9 cellular contexts compared by ENCODE assay signal in the genomic region with DNA sequence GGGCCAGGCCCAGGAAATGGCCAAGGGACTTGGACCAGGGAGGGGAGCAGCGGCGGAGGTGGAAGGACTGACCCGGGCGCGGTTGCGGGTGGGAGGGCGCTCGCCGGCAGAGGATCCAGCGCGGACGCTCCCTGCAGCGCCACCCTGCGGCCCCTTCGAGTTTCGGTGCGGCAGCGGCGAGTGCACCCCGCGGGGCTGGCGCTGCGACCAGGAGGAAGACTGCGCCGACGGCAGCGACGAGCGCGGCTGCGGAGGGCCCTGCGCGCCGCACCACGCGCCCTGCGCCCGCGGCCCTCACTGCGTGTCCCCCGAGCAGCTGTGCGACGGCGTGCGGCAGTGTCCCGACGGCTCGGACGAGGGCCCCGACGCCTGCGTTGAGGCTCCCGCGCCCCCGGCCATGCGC. TPM values are rescaled to one million over a fixed set of nuclear protein-coding genes. Genes with fewer than 3 reads are reported as not detected.
DNase-seq lines count a peak whose midpoint lies in the region; ATAC-seq, FAIRE-seq and TF ChIP-seq lines count a peak whose summit lies in the region.
"Had no signal": no experiment of that assay in that cellular context is flagged by ENCODE, and none has a peak within 500 bp of the region (broad histone marks: within the 10 kb centered on the region; RNA-seq: fewer than 3 reads in every experiment).

No MANE protein-coding gene starts in this region.

- peak overlapping the region; percentile 46 to 74 for H3K4me3 Mint-ChIP-seq in H9
- H3K4me3 Mint-ChIP-seq: activated B cell treated with CpG ODN at 0.5 μM for 24 hours had no signal

- in situ Hi-C loops in astrocyte of the cerebellum (cut with HindIII; ENCODE audit: low sequenced_read_pairs): no loop called here

- no peak overlapping the region for H2BK5ac ChIP-seq in H9 (ENCODE audit: insufficient read length, low read length)

- H3T11ph ChIP-seq in H9 (ENCODE audit: low read length): no peak overlapping the region

- H3K27ac Mint-ChIP-seq in H9: no peak overlapping the region
- H3K27ac Mint-ChIP-seq: activated B cell treated with CpG ODN at 0.5 μM for 24 hours had no signal

- H3K27ac ChIP-seq in A549 (no peak overlapping the region), H9 (ENCODE audit: insufficient read length, low read depth, low read length) (no peak overlapping the region), tibial nerve (no peak overlapping the region)

- H3K9me3 ChIP-seq in A549 (no peaks in the 10 kb centered on the region), H9 (ENCODE audit: control insufficient read depth, low read depth, low read length) (no peaks in the 10 kb centered on the region), tibial nerve (no peaks in the 10 kb centered on the region)

- H2BK12ac ChIP-seq in H9 (ENCODE audit: insufficient read length, low read depth, low read length): no peak overlapping the region

- H3K18ac ChIP-seq in H9 (ENCODE audit: insufficient read length, low read depth, low read length): no peak overlapping the region

- no peaks in the 10 kb centered on the region for H3K23me2 ChIP-seq in H9 (ENCODE audit: insufficient read length, low read depth, low read length, poor library complexity, severe bottlenecking)

- H2AFZ ChIP-seq in H9 (ENCODE audit: low read length): no peak overlapping the region

- TF ChIP-seq RAD21 in A549 (conservative IDR thresholded peaks at IDR 0.05 in 1 of 2, IDR thresholded peaks at IDR 0.05 in 1 of 2): no peak

- H3K23ac ChIP-seq in H9 (ENCODE audit: insufficient read length, low read depth, low read length): no peak overlapping the region

- no peak overlapping the region for H2BK15ac ChIP-seq in H9 (ENCODE audit: low read depth, low read length)

- CTCF ChIA-PET in A549 (lab: Yijun Ruan, JAX): interaction anchor here (0.8 to 1.8 kb wide), 5 partner anchors 9 to 21 kb away, joined by 3 to 9 read pairs (median 5); no protein-coding TSS in a partner anchor

- no peak overlapping the region for H2BK120ac ChIP-seq in H9 (ENCODE audit: low read depth, low read length, poor library complexity, severe bottlenecking)

- H3K4me2 ChIP-seq in A549 (peak overlapping the region; percentile 40; the same call in 1 of the 3 replicates), H9 (ENCODE audit: insufficient read depth, insufficient read length, low read length) (peak overlapping the region; percentile 21)

- H2BK20ac ChIP-seq in H9 (ENCODE audit: low read depth, low read length, poor library complexity, severe bottlenecking): no peak overlapping the region

- peaks cover 87% of the 10 kb centered on the region for H3K27me3 Mint-ChIP-seq in H9 (ENCODE audit: low read depth)

- no peak overlapping the region for H4K91ac ChIP-seq in H9 (ENCODE audit: insufficient read length, low read depth, low read length)

- no peak overlapping the region for H4K5ac ChIP-seq in H9 (ENCODE audit: insufficient read length, low read depth, low read length)

- peaks cover 0 to 14% of the 10 kb centered on the region in 2 experiments; a peak in 2 of 4 replicates for H3K4me1 Mint-ChIP-seq in H9

- H4K8ac ChIP-seq in H9 (replicated peaks; ENCODE audit: insufficient read length, low read depth, low read length): no peak overlapping the region

- H3K36me3 Mint-ChIP-seq in H9 (ENCODE audit: insufficient read depth in 1 of 3, low read depth in 3 of 3): no peaks in the 10 kb centered on the region

- no peaks in the 10 kb centered on the region for H3K79me2 ChIP-seq in H9 (ENCODE audit: insufficient read depth, low read length)

- H3K4me3 ChIP-seq in A549 (no peak overlapping the region), astrocyte of the cerebellum (ENCODE audit: low read depth, low read length) (no peak overlapping the region), tibial nerve (no peak overlapping the region)

- no peak overlapping the region for H2AK5ac ChIP-seq in H9 (ENCODE audit: insufficient read length, low read length)

- H3K27me3 ChIP-seq in H9 (ENCODE audit: insufficient read depth, low read length) (no peaks in the 10 kb centered on the region; the same call in 1 of the 2 replicates), tibial nerve (peaks cover 0 to 36% of the 10 kb centered on the region in 2 donors)

- ATAC-seq in A549 (peak in 1 of 2 experiments; percentile 57; a peak in 3 of 6 replicates), HG03039 (IDR thresholded peaks at IDR 0.05; ENCODE audit: unreplicated experiment) (no peak)

- H3K4me1 ChIP-seq in A549 (peaks cover 8% of the 10 kb centered on the region; the same call in 1 of the 3 replicates), H9 (ENCODE audit: insufficient read depth, low read length) (no peaks in the 10 kb centered on the region), tibial nerve (peaks cover 0 to 16% (median 0%) of the 10 kb centered on the region in 4 donors)

- H3K36me3 ChIP-seq in tibial nerve: no peaks in the 10 kb centered on the region

- no peak overlapping the region for H3K9ac ChIP-seq in H9 (ENCODE audit: extremely low read depth, insufficient read length, low read length)

- TF ChIP-seq POLR2A in A549 (IDR thresholded peaks at IDR 0.05; ENCODE audit: low read length): no peak
- TF ChIP-seq POLR2A in tibial nerve (IDR thresholded peaks at IDR 0.05): no peak

- no peak for FAIRE-seq in A549 (lab: Jason Lieb, UNC)

- H3K56ac ChIP-seq in H9 (ENCODE audit: insufficient read length, low read depth, low read length): no peak overlapping the region

- peak in 1 of 2 experiments; percentile 23 for DNase-seq in A549 (ENCODE audit: low read depth in 1 of 2, low spot score in 1 of 2)
- peak; percentile 69 for DNase-seq in H9
- no peak for DNase-seq in astrocyte of the cerebellum (ENCODE audit: low read depth)
- peak; percentile 73 for DNase-seq in islet precursor cell
- DNase-seq in tibial nerve (ENCODE audit: low spot score in 2 of 2): no peak
- DNase-seq in NCI-H1048 (lab: John Stamatoyannopoulos, UW): no peak
- no peak for DNase-seq in NCI-H2029 (lab: John Stamatoyannopoulos, UW)
- DNase-seq: activated B cell treated with CpG ODN at 0.5 μM for 24 hours had no signal

- no peaks in the 10 kb centered on the region for H3K9me3 Mint-ChIP-seq in H9
- H3K9me3 Mint-ChIP-seq: activated B cell treated with CpG ODN at 0.5 μM for 24 hours had no signal

- 63% methylated on average over 49 of the region's 56 CpGs for WGBS in A549 (ENCODE audit: missing lambda C conversion rate)
- WGBS in H9 (ENCODE audit: extremely low coverage, insufficient read length, low lambda C conversion rate): no CpG with 5 or more reads among the region's 56 CpGs
- WGBS in tibial nerve, 2 donors: 3 to 4% methylated on average over 24 to 52 of the region's 56 CpGs

- H3K79me1 ChIP-seq in H9 (ENCODE audit: insufficient read depth, low read depth, low read length, poor library complexity, severe bottlenecking): no peaks in the 10 kb centered on the region

- peak; percentile 45; the same call in 2 of the 3 replicates for TF ChIP-seq CTCF in A549 (IDR thresholded peaks at IDR 0.05)
- peak; percentile 80 for TF ChIP-seq CTCF in H9 (conservative IDR thresholded peaks at IDR 0.05)
- TF ChIP-seq CTCF in astrocyte of the cerebellum (IDR thresholded peaks at IDR 0.05; ENCODE audit: low read depth, low read length, missing control alignments): peak; percentile 23
- TF ChIP-seq CTCF in tibial nerve (IDR thresholded peaks at IDR 0.05): peak; percentile 20 to 66 (median 38)

- peaks cover 4% of the 10 kb centered on the region for H4K20me1 ChIP-seq in H9 (ENCODE audit: control insufficient read depth, insufficient read depth, insufficient read length)

- no peak overlapping the region for H3K4ac ChIP-seq in H9 (ENCODE audit: low read depth, low read length)

- POLR2A ChIA-PET in A549 (lab: Yijun Ruan, JAX): no interaction called here

- TF ChIP-seq EP300 in A549 (IDR thresholded peaks at IDR 0.05) (no peak), tibial nerve (IDR thresholded peaks at IDR 0.05) (no peak)

- 0 out of 2 replicates have a peak overlapping the region, but pooled peaks have one; percentile 49 for H3K14ac ChIP-seq in H9 (ENCODE audit: insufficient read depth, low read length)

TF ChIP-seq in A549, 52 proteins besides CTCF, POLR2A, EP300 and RAD21:
- TF ChIP-seq FOXS1 (CRISPR knock-in tag; IDR thresholded peaks at IDR 0.05): no peak
- TF ChIP-seq, protein P1, sequence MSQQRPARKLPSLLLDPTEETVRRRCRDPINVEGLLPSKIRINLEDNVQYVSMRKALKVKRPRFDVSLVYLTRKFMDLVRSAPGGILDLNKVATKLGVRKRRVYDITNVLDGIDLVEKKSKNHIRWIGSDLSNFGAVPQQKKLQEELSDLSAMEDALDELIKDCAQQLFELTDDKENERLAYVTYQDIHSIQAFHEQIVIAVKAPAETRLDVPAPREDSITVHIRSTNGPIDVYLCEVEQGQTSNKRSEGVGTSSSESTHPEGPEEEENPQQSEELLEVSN (IDR thresholded peaks at IDR 0.05; ENCODE audit: borderline replicate concordance, low read depth): no peak
- TF ChIP-seq PHF8 (IDR thresholded peaks at IDR 0.05; ENCODE audit: borderline replicate concordance, low read depth): no peak
- no peak for TF ChIP-seq GATA3 (IDR thresholded peaks at IDR 0.05; ENCODE audit: borderline replicate concordance)
- no peak for TF ChIP-seq ESRRA (IDR thresholded peaks at IDR 0.05; ENCODE audit: borderline replicate concordance, low read length)
- TF ChIP-seq RFX5 (IDR thresholded peaks at IDR 0.05): no peak
- TF ChIP-seq CBX2 (IDR thresholded peaks at IDR 0.05; ENCODE audit: borderline replicate concordance, low read depth): no peak

RNA-seq across cellular contexts. Expression of a gene that starts 16.8 kb away (rescaled TPM):
- polyA plus RNA-seq in A549 (2011; rRNA removed) (2.4 and 3.3 TPM in 2 replicates), A549 (2017; fragmentation: RNase III; extraction: RNeasy Plus Mini Kit Qiagen cat#74134 plus additional on column Dnase treatment) (2.0 to 4.1 TPM (median 3.1 TPM) in 3 replicates)
- 3.7 and 5.4 TPM in 2 replicates for polyA plus RNA-seq in A549 (2012; cell fraction: cytosol; rRNA removed)
- 9.2 and 14.9 TPM in 2 replicates for polyA plus RNA-seq in A549 (2012; cell fraction: nucleus; rRNA removed)
- polyA minus RNA-seq in A549 (2011; rRNA and poly(A)+ RNA removed): 1.9 and 3.1 TPM in 2 replicates
- total RNA-seq in H9 (2021) (0.31 and 0.35 TPM in 2 replicates), tibial nerve (10 to 100 TPM in 1 of 4 donors, 1 to 10 TPM in 3; 3.3 to 15.9 (median 5.5) TPM)

RNA-seq across cellular contexts. Expression of a gene that starts 48.0 kb away (rescaled TPM):
- polyA plus RNA-seq in A549 (2011; rRNA removed) (8.0 and 11.1 TPM in 2 replicates), A549 (2017; fragmentation: RNase III; extraction: RNeasy Plus Mini Kit Qiagen cat#74134 plus additional on column Dnase treatment) (2.8 to 3.9 TPM (median 3.9 TPM) in 3 replicates)
- 2.5 and 3.4 TPM in 2 replicates for polyA plus RNA-seq in A549 (2012; cell fraction: cytosol; rRNA removed)
- 9.5 and 10.1 TPM in 2 replicates for polyA plus RNA-seq in A549 (2012; cell fraction: nucleus; rRNA removed)
- 8.7 and 17.1 TPM in 2 replicates for polyA minus RNA-seq in A549 (2011; rRNA and poly(A)+ RNA removed)
- total RNA-seq in H9 (2021) (1.3 and 1.9 TPM in 2 replicates), tibial nerve (10 to 100 TPM; 17.2 to 42.0 (median 29.4) TPM)

Comparison
In these comparisons a context has a peak if more than half of its experiments do, and no peak if none do; other contexts are left out.
1. DNase-seq: peak in H9 (single experiment) and islet precursor cell (single experiment); none in astrocyte of the cerebellum (single experiment), tibial nerve (0 of 2), NCI-H1048 (single experiment) and NCI-H2029 (single experiment).
2. CTCF ChIP-seq: peak in every context shown above with its lines; median percentile 80 in H9; 45 in A549; 38 in tibial nerve; 23 in astrocyte of the cerebellum.